ENCODE assay signal across 8 cellular contexts in the genomic region with DNA sequence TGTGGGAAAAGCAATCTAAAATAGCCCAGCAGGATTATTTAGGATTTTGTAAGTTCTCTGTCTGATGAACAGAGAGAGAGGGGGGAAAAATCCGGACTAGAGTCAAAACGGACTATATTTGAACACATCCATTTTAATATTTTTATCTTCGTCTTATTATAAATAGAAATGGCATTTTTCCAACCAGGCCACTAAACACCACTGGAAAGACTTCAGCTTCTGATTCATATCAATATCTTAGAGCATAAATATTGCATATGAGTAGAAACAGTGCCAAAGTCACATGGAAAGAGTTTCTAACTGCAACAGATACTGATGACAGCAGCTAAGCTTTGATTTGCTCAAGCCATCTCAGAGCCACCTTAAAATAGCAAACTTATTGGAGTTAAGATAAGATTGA. TPM values are rescaled to one million over a fixed set of nuclear protein-coding genes. Genes with fewer than 3 reads are reported as not detected.
A peak's percentile ranks its signal among the peaks of the same experiment; 100 is the strongest.
DNase-seq lines count a peak whose midpoint lies in the region; ATAC-seq, FAIRE-seq and TF ChIP-seq lines count a peak whose summit lies in the region.

No MANE protein-coding gene starts in this region.

- H3K27ac ChIP-seq in GM23338 (ENCODE audit: low read depth) (no peak overlapping the region), HepG2 (ENCODE audit: extremely low read length, insufficient read depth, low read length) (peak overlapping the region; percentile 66), spleen (peak overlapping the region in 7 of 8 donors; percentile 16 to 67 (median 48))

- peak overlapping the region; percentile 58; the same call in 2 of the 3 replicates for H3K4me3 Mint-ChIP-seq in GM23338

- H3K4me1 ChIP-seq in GM23338 (ENCODE audit: insufficient read depth): peaks cover 58% of the 10 kb centered on the region
- peaks cover 45% of the 10 kb centered on the region for H3K4me1 ChIP-seq in HepG2 (ENCODE audit: insufficient read depth, low read length)
- peaks cover 0 to 18% (median 7%) of the 10 kb centered on the region in 6 donors for H3K4me1 ChIP-seq in spleen

- CTCF ChIA-PET in HepG2 (lab: Yijun Ruan, JAX; ENCODE audit: low intra/inter-chr PET ratio, low total read pairs): no interaction called here

- POLR2A ChIA-PET in HepG2 (lab: Yijun Ruan, JAX): interaction anchor here (0.9 to 2.7 kb wide), 15 partner anchors 8 to 695 kb away, joined by 3 to 22 read pairs (median 6); a partner anchor contains a TSS

- intact Hi-C loops in HepG2 (cut with micrococcal nuclease; ENCODE audit: unreplicated experiment) (loop anchor here (1.0 to 10.0 kb wide), 2 partner anchors 32 to 105 kb away; no protein-coding TSS in a partner anchor), spleen (cut with DNase I; ENCODE audit: low total_unique reads) (no loop called here)

- H3K9ac ChIP-seq in HepG2 (ENCODE audit: insufficient read depth, low read depth, low read length): peak overlapping the region; percentile 75

- H2AFZ ChIP-seq in GM23338: peak overlapping the region; percentile 16; the same call in 1 of the 2 replicates
- H2AFZ ChIP-seq in HepG2 (ENCODE audit: low read length): no peak overlapping the region

- H3K36me3 Mint-ChIP-seq in GM23338 (ENCODE audit: low read depth): no peaks in the 10 kb centered on the region

- no peak overlapping the region for H3K27ac Mint-ChIP-seq in GM23338

- H3K9me3 Mint-ChIP-seq in GM23338: no peaks in the 10 kb centered on the region

- no peak for TF ChIP-seq EP300 in HepG2 (IDR thresholded peaks at IDR 0.05; ENCODE audit: low read depth in 2 of 2, low read length in 2 of 2)
- TF ChIP-seq EP300 in HepG2 (CRISPR knock-in tag; IDR thresholded peaks at IDR 0.05; ENCODE audit: borderline replicate concordance): no peak

- TSS peak; percentile 59 for BruUV-seq in HepG2 (replicated peaks; lab: Mats Ljungman, UMichigan)

- TF ChIP-seq POLR2A in HepG2 (IDR thresholded peaks at IDR 0.05; ENCODE audit: insufficient read depth in 1 of 2, low read depth in 2 of 2, low read length in 2 of 2) (no peak), spleen (IDR thresholded peaks at IDR 0.05) (no peak)

- no peaks in the 10 kb centered on the region for H3K36me3 ChIP-seq in GM23338 (ENCODE audit: insufficient read depth)
- 0 out of 5 replicates have a peak, but pooled peaks cover 1 to 5% of the 10 kb centered on the region in 2 experiments for H3K36me3 ChIP-seq in HepG2 (replicated peaks in 1 of 2; ENCODE audit: control insufficient read depth in 1 of 2, insufficient read depth in 2 of 2, low read length in 2 of 2)
- H3K36me3 ChIP-seq in spleen: no peaks in the 10 kb centered on the region

- in situ Hi-C loops in astrocyte of the spinal cord (cut with HindIII; ENCODE audit: low sequenced_read_pairs) (no loop called here), HepG2 (cut with HindIII; ENCODE audit: extremely low pct_ligation_motif_present, low pct_unique_long_range_greater_than_20kb) (loop anchor here (25.0 kb wide), 1 partner anchor 698 kb away; a partner anchor contains a TSS)

- no peak for FAIRE-seq in HepG2 (lab: Jason Lieb, UNC)

- peaks cover 65% of the 10 kb centered on the region for H3K4me1 Mint-ChIP-seq in GM23338

- no peaks in the 10 kb centered on the region for H3K79me2 ChIP-seq in GM23338 (replicated peaks; ENCODE audit: insufficient read depth)
- peaks cover 60% of the 10 kb centered on the region for H3K79me2 ChIP-seq in HepG2 (ENCODE audit: insufficient read depth, low read length)

- no peaks in the 10 kb centered on the region for H3F3A ChIP-seq in GM23338 (replicated peaks; ENCODE audit: low read depth)

- ATAC-seq in GM23338 (no peak), HepG2 (peak; percentile 9; the same call in 2 of the 3 replicates), HG03571 (IDR thresholded peaks at IDR 0.05; ENCODE audit: unreplicated experiment) (no peak), HG02884 (IDR thresholded peaks at IDR 0.05; ENCODE audit: unreplicated experiment) (no peak)

- H3K27me3 Mint-ChIP-seq in GM23338 (ENCODE audit: insufficient read depth, low read depth, poor library complexity): peaks cover 4% of the 10 kb centered on the region

- no peak for TF ChIP-seq RAD21 in HepG2 (CRISPR knock-in tag; IDR thresholded peaks at IDR 0.05)

- H3K4me2 ChIP-seq in GM23338: peak overlapping the region; percentile 67; the same call in 1 of the 2 replicates
- H3K4me2 ChIP-seq in HepG2 (ENCODE audit: low read depth, low read length): peak overlapping the region; percentile 93

- 0% methylated on average over 3 of the region's 3 CpGs for WGBS in HepG2 (ENCODE audit: low lambda C conversion rate)
- 7 to 17% (median 15%) methylated on average over 3 of the region's 3 CpGs for WGBS in spleen, 5 donors

- no peaks in the 10 kb centered on the region for H3K27me3 ChIP-seq in GM23338 (ENCODE audit: insufficient read depth)
- peaks cover 2 to 4% of the 10 kb centered on the region in 2 experiments; a peak in 1 of 5 replicates for H3K27me3 ChIP-seq in HepG2 (ENCODE audit: control insufficient read depth in 1 of 2, insufficient read depth in 2 of 2, low read length in 2 of 2)
- H3K27me3 ChIP-seq in spleen (replicated peaks in 1 of 7): peaks cover 0 to 4% (median 0%) of the 10 kb centered on the region in 7 donors

- H3K9me3 ChIP-seq in HepG2 (ENCODE audit: low read length) (no peaks in the 10 kb centered on the region), spleen (no peaks in the 10 kb centered on the region)

- no peaks in the 10 kb centered on the region for H3K9me2 ChIP-seq in GM23338 (ENCODE audit: insufficient read depth)

- DNase-seq in GM23338 (ENCODE audit: low spot score) (no peak), astrocyte of the spinal cord (ENCODE audit: low read depth, low spot score) (peak; percentile 4), HepG2 (ENCODE audit: low spot score) (no peak), spleen (no peak), dedifferentiated amniotic fluid mesenchymal stem cell (ENCODE audit: extremely low spot score) (no peak)
- DNase-seq in activated CD4-positive, alpha-beta T cell treated with anti-CD3 and anti-CD28 coated beads, Interleukin-2, amount 50 U/mL, for 48 hours: no peak

- H4K20me1 ChIP-seq in GM23338 (replicated peaks; ENCODE audit: insufficient read depth): no peaks in the 10 kb centered on the region
- H4K20me1 ChIP-seq in HepG2 (ENCODE audit: insufficient read depth, low read length): peaks cover 5% of the 10 kb centered on the region

- no peak overlapping the region for H3K4me3 ChIP-seq in GM23338
- peak overlapping the region; percentile 43 for H3K4me3 ChIP-seq in astrocyte of the spinal cord (ENCODE audit: low read depth, low read length)
- peak overlapping the region; percentile 79 to 82 (median 80) for H3K4me3 ChIP-seq in HepG2 (replicated peaks in 1 of 3; ENCODE audit: insufficient read depth in 1 of 3, low read depth in 2 of 3, low read length in 3 of 3)
- H3K4me3 ChIP-seq in spleen: peak overlapping the region; percentile 16 to 64 (median 26)

- TF ChIP-seq CTCF in GM23338 (conservative IDR thresholded peaks at IDR 0.05; ENCODE audit: low read depth in 2 of 2) (no peak), astrocyte of the spinal cord (IDR thresholded peaks at IDR 0.05; ENCODE audit: low read depth, low read length) (no peak), HepG2 (CRISPR knock-in tag; IDR thresholded peaks at IDR 0.05) (no peak), spleen (IDR thresholded peaks at IDR 0.05 in 8 of 11, conservative IDR thresholded peaks at IDR 0.05 in 3 of 11) (no peak)

TF ChIP-seq in GM23338, 12 proteins besides CTCF, POLR2A, EP300 and RAD21 (continues in another document):
- no peak for TF ChIP-seq ZNF331 (CRISPR knock-in tag; IDR thresholded peaks at IDR 0.05; ENCODE audit: low read depth)

TF ChIP-seq in HepG2, 621 proteins besides CTCF, POLR2A, EP300 and RAD21 (continues in another document):
- peak; percentile 56 for TF ChIP-seq RBFOX2 (IDR thresholded peaks at IDR 0.05; ENCODE audit: low read depth, low read length)
- TF ChIP-seq KLF13 (CRISPR knock-in tag; IDR thresholded peaks at IDR 0.05): no peak

RNA-seq across cellular contexts. Expression of a gene that starts 0.5 kb away (rescaled TPM):
- 0.54 and 3.3 TPM in 2 replicates for total RNA-seq in GM23338 (2014; rRNA removed; shearing (Covaris generic))
- polyA plus RNA-seq in GM23338 (2016; fragmentation: Nextera tagmentation; extraction: Ambion mirVana): 0.12 and 0.76 TPM in 2 replicates
- 18.8 and 20.7 TPM in 2 replicates for total RNA-seq in HepG2 (2016; rRNA removed; fragmentation: Illumina TruSeq; extraction: Trizol)
- total RNA-seq in HepG2 (2016; cell fraction: cytosol; rRNA removed; fragmentation: Illumina TruSeq; extraction: Trizol; ENCODE audit: low read depth): 2.1 and 2.8 TPM in 2 replicates
- total RNA-seq in HepG2 (2016; cell fraction: insoluble cytoplasmic fraction; rRNA removed; fragmentation: Illumina TruSeq; extraction: Trizol): 16.5 and 17.8 TPM in 2 replicates
- total RNA-seq in HepG2 (2016; cell fraction: membrane; rRNA removed; fragmentation: Illumina TruSeq; extraction: Trizol): 5.2 and 6.9 TPM in 2 replicates
- total RNA-seq in HepG2 (2016; cell fraction: nucleus; rRNA removed; fragmentation: Illumina TruSeq; extraction: Trizol): 48.8 and 51.3 TPM in 2 replicates
- 26.3 and 37.3 TPM in 2 replicates for polyA plus RNA-seq in HepG2 (2011; rRNA removed)
- 21.3 and 25.7 TPM in 2 replicates for polyA plus RNA-seq in HepG2 (2011; cell fraction: cytosol; rRNA removed)
- 53.6 and 57.4 TPM in 2 replicates for polyA plus RNA-seq in HepG2 (2011; cell fraction: nucleus; rRNA removed)
- 18.4 and 30.5 TPM in 2 replicates for polyA plus RNA-seq in HepG2 (2012)
- 1.1 TPM in 2 replicates for polyA plus RNA-seq in HepG2 (2016; cell fraction: cytosol; fragmentation: Illumina TruSeq; extraction: Trizol; ENCODE audit: low read depth)
- 10.3 and 10.7 TPM in 2 replicates for polyA plus RNA-seq in HepG2 (2016; cell fraction: insoluble cytoplasmic fraction; fragmentation: Illumina TruSeq; extraction: Trizol; ENCODE audit: low read depth)
- 1.2 and 1.5 TPM in 2 replicates for polyA plus RNA-seq in HepG2 (2016; cell fraction: membrane; fragmentation: Illumina TruSeq; extraction: Trizol; ENCODE audit: low read depth)
- 13.7 and 14.4 TPM in 2 replicates for polyA plus RNA-seq in HepG2 (2016; cell fraction: nucleus; fragmentation: Illumina TruSeq; extraction: Trizol; ENCODE audit: insufficient read depth, low read depth)
- polyA minus RNA-seq in HepG2 (2011; rRNA and poly(A)+ RNA removed; ENCODE audit: low replicate concordance): 26.6 and 166 TPM in 2 replicates
- 30.3 and 31.7 TPM in 2 replicates for polyA minus RNA-seq in HepG2 (2011; cell fraction: cytosol; rRNA and poly(A)+ RNA removed)
- 453 and 498 TPM in 2 replicates for polyA minus RNA-seq in HepG2 (2011; cell fraction: nucleus; rRNA and poly(A)+ RNA removed)
- 1 to 10 TPM in 6 of 7 donors, under 1 TPM in 1; 0.88 to 7.3 (median 3.7) TPM for total RNA-seq in spleen
- polyA plus RNA-seq in spleen: under 1 TPM; 0.32 to 0.63 (median 0.53) TPM
